In the genomic region with DNA sequence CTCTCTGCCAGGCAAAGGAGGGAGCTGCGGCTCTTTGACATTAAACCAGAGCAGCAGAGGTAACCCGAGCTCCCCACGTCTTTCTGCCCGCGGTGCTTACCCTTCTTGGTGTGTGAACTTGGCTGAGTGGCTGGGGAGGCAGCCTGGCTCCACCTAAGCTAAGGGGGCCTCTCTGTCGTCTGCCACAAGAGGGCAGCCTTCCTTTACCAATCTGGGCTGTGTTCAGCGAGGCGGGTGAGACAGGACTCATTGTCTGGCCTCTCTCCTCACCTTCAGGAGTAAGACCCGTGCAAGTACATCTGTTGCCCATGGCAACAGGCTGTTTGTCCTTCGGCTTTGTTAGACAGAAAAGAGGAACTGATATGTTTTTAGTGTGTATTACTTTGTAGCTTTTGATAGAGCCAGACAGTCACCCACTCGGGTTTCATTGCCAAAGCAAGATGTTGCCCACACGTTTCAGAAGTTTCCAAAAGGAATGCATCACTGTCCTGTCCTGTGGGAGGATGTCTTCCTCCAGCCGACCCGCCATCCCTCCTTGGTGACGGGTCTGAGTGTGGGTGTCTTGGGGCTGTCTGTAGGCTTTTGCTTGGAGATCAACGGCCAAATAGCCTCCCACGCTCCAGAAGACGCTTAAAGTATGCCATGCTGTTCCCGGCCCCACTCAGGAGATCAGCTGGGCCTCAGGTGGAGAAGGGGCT, we compare ENCODE assay signal across 9 cellular contexts. TPM values are rescaled to one million over a fixed set of nuclear protein-coding genes. Genes with fewer than 3 reads are reported as not detected.
DNase-seq lines count a peak whose midpoint lies in the region; ATAC-seq and TF ChIP-seq lines count a peak whose summit lies in the region.
"Had no signal": no experiment of that assay in that cellular context is flagged by ENCODE, and none has a peak within 500 bp of the region (broad histone marks: within the 10 kb centered on the region; RNA-seq: fewer than 3 reads in every experiment).

No MANE protein-coding gene starts in this region.

- H3K9ac ChIP-seq in DND-41 (ENCODE audit: low read depth, low read length), result no peak overlapping the region

- H3K9me3 ChIP-seq in DND-41 (ENCODE audit: insufficient read depth, low read length, severe bottlenecking), result no peaks in the 10 kb centered on the region
- H3K9me3 ChIP-seq in thoracic aorta, result no peaks in the 10 kb centered on the region

- H4K20me1 ChIP-seq in DND-41 (ENCODE audit: insufficient read depth, low read length), result no peaks in the 10 kb centered on the region

- H3K4me2 ChIP-seq in DND-41 (ENCODE audit: insufficient read depth, low read length), result no peak overlapping the region

- H2AFZ ChIP-seq in DND-41 (ENCODE audit: low read depth, low read length), result no peak overlapping the region

- peaks cover 11% of the 10 kb centered on the region for H3K4me1 ChIP-seq in DND-41 (ENCODE audit: insufficient read depth, low read length)
- peaks cover 0 to 8% of the 10 kb centered on the region in 2 donors for H3K4me1 ChIP-seq in thoracic aorta (ENCODE audit: control insufficient read depth in 1 of 2, low read depth in 2 of 2)

- intact Hi-C loops in activated T-helper 1 cell treated with anti-CD3 and anti-CD28 coated beads, Interleukin-12 subunit alpha, Interleukin-12 subunit beta, Interleukin-2, Interleukin-4 antibody, amounts not matched to agents 30 ng/mL and 10 ng/mL and 1 ng/mL, durations not matched to agents 14 hours and 24 hours and 36 hours (cut with micrococcal nuclease), result loop anchor here (1.0 kb wide), 5 partner anchors 34 to 201 kb away; partner anchors contain the start of gene CCNE1

- H3K36me3 ChIP-seq in DND-41 (ENCODE audit: insufficient read depth, low read length) (peaks cover 69% of the 10 kb centered on the region), thoracic aorta (peaks cover 24% of the 10 kb centered on the region)

- peaks cover 19% of the 10 kb centered on the region for H3K4me1 Mint-ChIP-seq in activated T-helper 1 cell treated with anti-CD3 and anti-CD28 coated beads, Interleukin-12 subunit alpha, Interleukin-12 subunit beta, Interleukin-2, Interleukin-4 antibody, amounts not matched to agents 30 ng/mL and 10 ng/mL and 1 ng/mL, durations not matched to agents 14 hours and 24 hours and 36 hours (ENCODE audit: low read depth)

- H3K9me3 Mint-ChIP-seq in activated T-helper 1 cell treated with anti-CD3 and anti-CD28 coated beads, Interleukin-12 subunit alpha, Interleukin-12 subunit beta, Interleukin-2, Interleukin-4 antibody, amounts not matched to agents 30 ng/mL and 10 ng/mL and 1 ng/mL, durations not matched to agents 14 hours and 24 hours and 36 hours, result no peaks in the 10 kb centered on the region

- TF ChIP-seq CTCF in DND-41 (IDR thresholded peaks at IDR 0.05; ENCODE audit: borderline replicate concordance, extremely low read depth, low read length, poor library complexity, severe bottlenecking), result peak; percentile 91
- TF ChIP-seq CTCF in thoracic aorta (IDR thresholded peaks at IDR 0.05), result peak; percentile 80

- no peaks in the 10 kb centered on the region for H3K27me3 ChIP-seq in DND-41 (ENCODE audit: insufficient read depth, low read length, poor library complexity)
- H3K27me3 ChIP-seq in thoracic aorta (replicated peaks; ENCODE audit: insufficient read depth), result no peaks in the 10 kb centered on the region

- H3K79me2 ChIP-seq in DND-41 (ENCODE audit: insufficient read depth, low read length), result peaks cover 20% of the 10 kb centered on the region

- H3K36me3 Mint-ChIP-seq in activated T-helper 1 cell treated with anti-CD3 and anti-CD28 coated beads, Interleukin-12 subunit alpha, Interleukin-12 subunit beta, Interleukin-2, Interleukin-4 antibody, amounts not matched to agents 30 ng/mL and 10 ng/mL and 1 ng/mL, durations not matched to agents 14 hours and 24 hours and 36 hours (ENCODE audit: low read depth), result peaks cover 40% of the 10 kb centered on the region

- H3K27ac Mint-ChIP-seq in activated T-helper 1 cell treated with anti-CD3 and anti-CD28 coated beads, Interleukin-12 subunit alpha, Interleukin-12 subunit beta, Interleukin-2, Interleukin-4 antibody, amounts not matched to agents 30 ng/mL and 10 ng/mL and 1 ng/mL, durations not matched to agents 14 hours and 24 hours and 36 hours, result peak overlapping the region; percentile 6

- peak overlapping the region; percentile 19 for H3K4me3 Mint-ChIP-seq in activated T-helper 1 cell treated with anti-CD3 and anti-CD28 coated beads, Interleukin-12 subunit alpha, Interleukin-12 subunit beta, Interleukin-2, Interleukin-4 antibody, amounts not matched to agents 30 ng/mL and 10 ng/mL and 1 ng/mL, durations not matched to agents 14 hours and 24 hours and 36 hours

- H3K27ac ChIP-seq in DND-41 (ENCODE audit: low read length) (no peak overlapping the region), thoracic aorta (no peak overlapping the region)

- DNase-seq in DND-41, result peak; percentile 83
- DNase-seq in HuH-7 (ENCODE audit: low spot score), result peak; percentile 93
- peak; percentile 76 for DNase-seq in RKO (ENCODE audit: low spot score)
- peak; percentile 76 for DNase-seq in activated T-helper 1 cell treated with anti-CD3 and anti-CD28 coated beads, Interleukin-12 subunit alpha, Interleukin-12 subunit beta, Interleukin-2, Interleukin-4 antibody, amounts not matched to agents 30 ng/mL and 10 ng/mL and 1 ng/mL, durations not matched to agents 14 hours and 24 hours and 36 hours (ENCODE audit: low spot score)
- DNase-seq in fibroblast of the conjunctiva (ENCODE audit: low read depth), result peak; percentile 82
- peak; percentile 60 for DNase-seq in occipital lobe (lab: John Stamatoyannopoulos, UW)
- peak; percentile 58 for DNase-seq in thoracic aorta (ENCODE audit: low spot score)

- H3K4me3 ChIP-seq in DND-41 (ENCODE audit: low read depth in 1 of 2, low read length in 2 of 2), result no peak overlapping the region
- no peak overlapping the region for H3K4me3 ChIP-seq in thoracic aorta
- H3K4me3 ChIP-seq: skin epidermis had no signal

- H3K27me3 Mint-ChIP-seq in activated T-helper 1 cell treated with anti-CD3 and anti-CD28 coated beads, Interleukin-12 subunit alpha, Interleukin-12 subunit beta, Interleukin-2, Interleukin-4 antibody, amounts not matched to agents 30 ng/mL and 10 ng/mL and 1 ng/mL, durations not matched to agents 14 hours and 24 hours and 36 hours (ENCODE audit: insufficient read depth), result no peaks in the 10 kb centered on the region

- peak; percentile 79 for ATAC-seq in DND-41 (ENCODE audit: insufficient read depth, low read depth)
- ATAC-seq in GM21526 (IDR thresholded peaks at IDR 0.05; ENCODE audit: low FRiP score, unreplicated experiment), result peak; percentile 58
- ATAC-seq in thoracic aorta (ENCODE audit: insufficient number of reproducible peaks, low FRiP score, low read depth), result peak; percentile 40

RNA-seq across cellular contexts. Expression of gene POP4, which starts 4.6 kb away (rescaled TPM):
- 115 and 119 TPM in 2 replicates for total RNA-seq in activated T-helper 1 cell treated with anti-CD3 and anti-CD28 coated beads, Interleukin-12 subunit alpha, Interleukin-12 subunit beta, Interleukin-2, Interleukin-4 antibody, amounts not matched to agents 30 ng/mL and 10 ng/mL and 1 ng/mL, durations not matched to agents 14 hours and 24 hours and 36 hours
- 37.7 TPM for total RNA-seq in occipital lobe
- 10 to 100 TPM; 57.2 to 58.8 TPM for total RNA-seq in thoracic aorta

RNA-seq across cellular contexts. Expression of gene PLEKHF1, which starts 54.5 kb away (rescaled TPM):
- total RNA-seq in activated T-helper 1 cell treated with anti-CD3 and anti-CD28 coated beads, Interleukin-12 subunit alpha, Interleukin-12 subunit beta, Interleukin-2, Interleukin-4 antibody, amounts not matched to agents 30 ng/mL and 10 ng/mL and 1 ng/mL, durations not matched to agents 14 hours and 24 hours and 36 hours, result 30.9 and 35.0 TPM in 2 replicates
- total RNA-seq in occipital lobe (1.9 TPM), thoracic aorta (10 to 100 TPM; 21.4 to 56.2 TPM)
